In the genomic region with DNA sequence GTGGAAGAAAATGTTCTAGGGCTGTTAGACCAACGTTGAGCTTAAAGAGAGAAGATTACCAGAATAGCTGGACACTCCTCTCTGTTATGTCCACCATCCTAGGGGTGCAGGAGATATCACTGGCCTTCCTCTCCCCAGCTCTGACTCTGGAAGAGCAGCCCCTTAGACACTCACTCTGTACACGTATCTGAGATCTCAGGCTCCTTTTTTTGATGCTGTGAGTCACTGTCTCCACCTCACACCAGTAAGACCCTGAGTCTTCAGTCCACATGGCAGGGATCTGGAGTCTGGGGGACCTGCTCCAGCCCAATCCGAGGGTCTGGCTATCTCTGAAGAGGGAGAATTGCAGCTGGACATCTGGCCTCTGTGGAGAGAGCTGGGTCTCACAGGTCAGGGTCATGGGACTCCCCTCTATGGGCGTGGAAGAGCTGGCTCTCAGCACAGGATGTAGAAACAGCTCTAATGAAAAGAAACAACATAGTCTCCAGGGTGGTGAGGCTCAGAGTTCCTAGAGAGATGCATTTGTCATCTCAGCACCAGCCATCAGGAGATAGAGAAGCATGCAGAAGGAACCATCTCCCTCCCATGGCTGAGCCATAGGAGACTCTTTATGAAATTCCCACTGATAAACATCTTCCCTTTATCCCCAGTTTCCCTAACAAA, we compare ENCODE assay signal across 20 cellular contexts. TPM values are rescaled to one million over a fixed set of nuclear protein-coding genes. Genes with fewer than 3 reads are reported as not detected.
DNase-seq lines count a peak whose midpoint lies in the region; ATAC-seq, FAIRE-seq and TF ChIP-seq lines count a peak whose summit lies in the region.
"Had no signal": no experiment of that assay in that cellular context is flagged by ENCODE, and none has a peak within 500 bp of the region (broad histone marks: within the 10 kb centered on the region; RNA-seq: fewer than 3 reads in every experiment).

No MANE protein-coding gene starts in this region.

- H3K4me2 ChIP-seq in MM.1S (ENCODE audit: low read depth, low read length): peak overlapping the region; percentile 24

- H3F3A ChIP-seq in MM.1S (ENCODE audit: insufficient read depth, low read length): no peaks in the 10 kb centered on the region

- H3K9me3 Mint-ChIP-seq in activated CD8-positive, alpha-beta T cell treated with anti-CD3 and anti-CD28 coated beads for 36 hours: no peaks in the 10 kb centered on the region
- H3K9me3 Mint-ChIP-seq in activated CD8-positive, alpha-beta T cell treated with anti-CD3 and anti-CD28 coated beads, Interleukin-2, amount 10 ng/mL, durations not matched to agents 7 days and 5 days (ENCODE audit: insufficient read depth): no peaks in the 10 kb centered on the region

- peak overlapping the region; percentile 33 for H3K4me3 Mint-ChIP-seq in activated CD8-positive, alpha-beta T cell treated with anti-CD3 and anti-CD28 coated beads for 36 hours
- no peak overlapping the region for H3K4me3 Mint-ChIP-seq in activated CD8-positive, alpha-beta T cell treated with anti-CD3 and anti-CD28 coated beads, Interleukin-2, amount 10 ng/mL, durations not matched to agents 7 days and 5 days

- H3K4me1 Mint-ChIP-seq in activated CD8-positive, alpha-beta T cell treated with anti-CD3 and anti-CD28 coated beads for 36 hours (ENCODE audit: low read depth): no peaks in the 10 kb centered on the region
- no peaks in the 10 kb centered on the region for H3K4me1 Mint-ChIP-seq in activated CD8-positive, alpha-beta T cell treated with anti-CD3 and anti-CD28 coated beads, Interleukin-2, amount 10 ng/mL, durations not matched to agents 7 days and 5 days (ENCODE audit: low read depth)

- H3K27me3 ChIP-seq in MM.1S (replicated peaks; ENCODE audit: insufficient read depth, low read length) (no peaks in the 10 kb centered on the region), bronchial epithelial cell (ENCODE audit: control insufficient read depth, insufficient read depth, low read length) (no peaks in the 10 kb centered on the region), spleen (replicated peaks in 1 of 7) (no peaks in the 10 kb centered on the region)

- FAIRE-seq in bronchial epithelial cell (lab: Jason Lieb, UNC): peak; percentile 28
- no peak for FAIRE-seq in GM19239 (lab: Jason Lieb, UNC)

- POLR2A ChIA-PET in activated CD8-positive, alpha-beta T cell treated with anti-CD3 and anti-CD28 coated beads for 36 hours (lab: Charles Lee): no interaction called here
- POLR2A ChIA-PET in activated CD8-positive, alpha-beta T cell treated with anti-CD3 and anti-CD28 coated beads, Interleukin-2, amount 10 ng/mL, durations not matched to agents 7 days and 5 days (lab: Charles Lee): no interaction called here

- TF ChIP-seq POLR2A in spleen (IDR thresholded peaks at IDR 0.05): no peak

- peak overlapping the region; percentile 81 for H3K27ac Mint-ChIP-seq in activated CD8-positive, alpha-beta T cell treated with anti-CD3 and anti-CD28 coated beads for 36 hours
- H3K27ac Mint-ChIP-seq in activated CD8-positive, alpha-beta T cell treated with anti-CD3 and anti-CD28 coated beads, Interleukin-2, amount 10 ng/mL, durations not matched to agents 7 days and 5 days: no peak overlapping the region

- CTCF ChIA-PET in activated CD8-positive, alpha-beta T cell treated with anti-CD3 and anti-CD28 coated beads for 36 hours (lab: Charles Lee): no interaction called here
- CTCF ChIA-PET in activated CD8-positive, alpha-beta T cell treated with anti-CD3 and anti-CD28 coated beads, Interleukin-2, amount 10 ng/mL, durations not matched to agents 7 days and 5 days (lab: Charles Lee): no interaction called here

- H3K27ac ChIP-seq in MM.1S (ENCODE audit: low read length) (no peak overlapping the region; the same call in 1 of the 2 replicates), spleen (peak overlapping the region in 7 of 8 donors; percentile 35 to 91 (median 71))

- 51 to 75% (median 55%) methylated on average over 4 of the region's 4 CpGs for WGBS in spleen, 5 donors

- peak; percentile 43 for ATAC-seq in activated CD8-positive, alpha-beta T cell treated with anti-CD3 and anti-CD28 coated beads for 36 hours
- no peak for ATAC-seq in activated CD8-positive, alpha-beta T cell treated with anti-CD3 and anti-CD28 coated beads, Interleukin-2, amount 10 ng/mL, durations not matched to agents 7 days and 5 days
- no peak for ATAC-seq in GM21723 (IDR thresholded peaks at IDR 0.05; ENCODE audit: unreplicated experiment)
- no peak for ATAC-seq in HG03135 (IDR thresholded peaks at IDR 0.05; ENCODE audit: unreplicated experiment)
- ATAC-seq: Panc1 had no signal

- H4K20me1 ChIP-seq in MM.1S (ENCODE audit: insufficient read depth, low read length): no peaks in the 10 kb centered on the region

- intact Hi-C loops in activated CD8-positive, alpha-beta T cell treated with anti-CD3 and anti-CD28 coated beads for 36 hours (cut with micrococcal nuclease): loop anchor here (10.0 kb wide), 1 partner anchor 112 kb away; no protein-coding TSS in a partner anchor
- intact Hi-C loops in spleen (cut with DNase I; ENCODE audit: low total_unique reads): no loop called here

- peaks cover 1% of the 10 kb centered on the region for H3K27me3 Mint-ChIP-seq in activated CD8-positive, alpha-beta T cell treated with anti-CD3 and anti-CD28 coated beads for 36 hours
- peaks cover 6% of the 10 kb centered on the region for H3K27me3 Mint-ChIP-seq in activated CD8-positive, alpha-beta T cell treated with anti-CD3 and anti-CD28 coated beads, Interleukin-2, amount 10 ng/mL, durations not matched to agents 7 days and 5 days (ENCODE audit: low read depth)

- no peak for DNase-seq in activated CD8-positive, alpha-beta T cell treated with anti-CD3 and anti-CD28 coated beads for 36 hours
- no peak for DNase-seq in activated CD8-positive, alpha-beta T cell treated with anti-CD3 and anti-CD28 coated beads, Interleukin-2, amount 10 ng/mL, durations not matched to agents 7 days and 5 days
- DNase-seq in MM.1S (no peak), bronchial epithelial cell (ENCODE audit: low read depth) (no peak), spleen (no peak), GM19239 (ENCODE audit: insufficient read length, low spot score) (no peak)
- DNase-seq: C1 segment of cervical spinal cord, DMS53, IMR-90, NCI-H1092 treated with DMSO at 0.1 percent for 48 hours, NCI-H1694 treated with DMSO at 0.1 percent for 48 hours, NCI-H345, NCI-H69, Right ventricle myocardium superior had no signal

- no peaks in the 10 kb centered on the region for H3K9me3 ChIP-seq in MM.1S (replicated peaks; ENCODE audit: insufficient read depth, low read length)
- H3K9me3 ChIP-seq in spleen: no peaks in the 10 kb centered on the region
- H3K9me3 ChIP-seq: HAP-1 had no signal

- no peaks in the 10 kb centered on the region for H3K79me2 ChIP-seq in MM.1S (ENCODE audit: low read length)

- no peaks in the 10 kb centered on the region for H3K36me3 ChIP-seq in MM.1S (replicated peaks; ENCODE audit: insufficient read depth, low read length)
- H3K36me3 ChIP-seq in bronchial epithelial cell (ENCODE audit: control insufficient read depth, insufficient read depth, low read length): no peaks in the 10 kb centered on the region
- H3K36me3 ChIP-seq in spleen: peaks cover 0 to 19% (median 0%) of the 10 kb centered on the region in 6 donors
- H3K36me3 ChIP-seq: HAP-1 had no signal

- peaks cover 18% of the 10 kb centered on the region for H3K4me1 ChIP-seq in MM.1S (ENCODE audit: low read length)
- peaks cover 4 to 98% (median 52%) of the 10 kb centered on the region in 6 donors for H3K4me1 ChIP-seq in spleen
- H3K4me1 ChIP-seq: HAP-1 had no signal

- H3K9ac ChIP-seq in MM.1S (ENCODE audit: low read length): no peak overlapping the region

- H3K36me3 Mint-ChIP-seq in activated CD8-positive, alpha-beta T cell treated with anti-CD3 and anti-CD28 coated beads for 36 hours (ENCODE audit: low read depth): no peaks in the 10 kb centered on the region
- H3K36me3 Mint-ChIP-seq in activated CD8-positive, alpha-beta T cell treated with anti-CD3 and anti-CD28 coated beads, Interleukin-2, amount 10 ng/mL, durations not matched to agents 7 days and 5 days (ENCODE audit: low read depth): no peaks in the 10 kb centered on the region

- peak overlapping the region; percentile 52 for H2AFZ ChIP-seq in MM.1S (ENCODE audit: low read length)

- H3K9me2 ChIP-seq in MM.1S (replicated peaks; ENCODE audit: insufficient read depth, low read length): no peaks in the 10 kb centered on the region

- no peak overlapping the region for H3K4me3 ChIP-seq in MM.1S (ENCODE audit: low read length)
- H3K4me3 ChIP-seq in bronchial epithelial cell (ENCODE audit: low read depth, low read length): no peak overlapping the region
- H3K4me3 ChIP-seq in spleen: peak overlapping the region in 2 of 8 donors; percentile 4 to 32
- H3K4me3 ChIP-seq: HAP-1 had no signal

- no peak for TF ChIP-seq CTCF in activated CD8-positive, alpha-beta T cell treated with anti-CD3 and anti-CD28 coated beads for 36 hours (IDR thresholded peaks at IDR 0.05)
- TF ChIP-seq CTCF in MM.1S (IDR thresholded peaks at IDR 0.05; ENCODE audit: low read length) (no peak), bronchial epithelial cell (IDR thresholded peaks at IDR 0.05; ENCODE audit: insufficient read depth, low read length, severe bottlenecking) (no peak), spleen (IDR thresholded peaks at IDR 0.05 in 8 of 11, conservative IDR thresholded peaks at IDR 0.05 in 3 of 11) (no peak)

RNA-seq across cellular contexts. Expression of a gene that starts 3.5 kb away (rescaled TPM):
- total RNA-seq in activated CD8-positive, alpha-beta T cell treated with anti-CD3 and anti-CD28 coated beads for 36 hours: 1 to 10 TPM; 5.7 to 6.4 TPM
- total RNA-seq in activated CD8-positive, alpha-beta T cell treated with anti-CD3 and anti-CD28 coated beads, Interleukin-2, amount 10 ng/mL, durations not matched to agents 7 days and 5 days: under 1 TPM; 0.37 to 0.42 TPM
- total RNA-seq in bronchial epithelial cell: not detected in 2 replicates
- total RNA-seq in spleen: 100 to 1,000 TPM in 2 of 7 donors, 10 to 100 TPM in 5; 41.6 to 110 (median 64.1) TPM
- polyA plus RNA-seq in spleen: 10 to 100 TPM; 24.0 to 89.6 (median 39.0) TPM
- total RNA-seq: A172, HT-29, IMR-90, Right ventricle myocardium superior had no signal
- polyA plus RNA-seq: IMR-90 had no signal

Comparison
In these comparisons a context has a peak if more than half of its experiments do, and no peak if none do; other contexts are left out.
1. RNA of a gene that starts 3.5 kb away (total RNA-seq): 41.6 to 110 TPM in spleen; 5.7 to 6.4 TPM in activated CD8-positive, alpha-beta T cell treated with anti-CD3 and anti-CD28 coated beads for 36 hours, 0.37 to 0.42 TPM in activated CD8-positive, alpha-beta T cell treated with anti-CD3 and anti-CD28 coated beads, Interleukin-2, amount 10 ng/mL, durations not matched to agents 7 days and 5 days and not detected in bronchial epithelial cell; every median in the first group is over 4 times any median in the second.